ENCODE assay signal across 7 cellular contexts in genomic region chrX:56772675-56773521, GRCh38. TPM values are rescaled to one million over a fixed set of nuclear protein-coding genes. Genes with fewer than 3 reads are reported as not detected.
A peak's percentile ranks its signal among the peaks of the same experiment; 100 is the strongest.
DNase-seq lines count a peak whose midpoint lies in the region; ATAC-seq and TF ChIP-seq lines count a peak whose summit lies in the region.
"Not testable (repeated sequence)": the region's sequence is repeated elsewhere in the genome, so short reads cannot be mapped to it uniquely, and the experiment has no call there.

No MANE protein-coding gene starts in this region.

- not testable (repeated sequence) for H3K27ac ChIP-seq in lower lobe of right lung

- intact Hi-C loops in Right ventricle myocardium inferior (cut with DNase I); lower lobe of right lung (cut with DNase I): not testable (repeated sequence)

- not testable (repeated sequence) for TF ChIP-seq CTCF in lower lobe of right lung (IDR thresholded peaks at IDR 0.05)

- DNase-seq in Right ventricle myocardium inferior (ENCODE audit: missing footprints); lower lobe of right lung: not testable (repeated sequence)

- H3K27me3 ChIP-seq in lower lobe of right lung (ENCODE audit: low read depth) = not testable (repeated sequence)

- ATAC-seq in GM18517 (IDR thresholded peaks at IDR 0.05; ENCODE audit: unreplicated experiment) (peak; percentile 40), GM19351 (IDR thresholded peaks at IDR 0.05; ENCODE audit: unreplicated experiment) (peak; percentile 44), GM21723 (IDR thresholded peaks at IDR 0.05; ENCODE audit: unreplicated experiment) (peak; percentile 56), HG02970 (IDR thresholded peaks at IDR 0.05; ENCODE audit: low FRiP score, unreplicated experiment) (peak; percentile 40), HG03575 (IDR thresholded peaks at IDR 0.05; ENCODE audit: extremely low read depth, insufficient number of reproducible peaks, low FRiP score, unreplicated experiment) (peak; percentile 23), Right ventricle myocardium inferior (peak; percentile 3), lower lobe of right lung (peak; percentile 6 to 83)

- not testable (repeated sequence) for H3K9me3 ChIP-seq in lower lobe of right lung

- not testable (repeated sequence) for H3K4me1 ChIP-seq in lower lobe of right lung

- H3K4me3 ChIP-seq in lower lobe of right lung = not testable (repeated sequence)

- H3K36me3 ChIP-seq in lower lobe of right lung = not testable (repeated sequence)

RNA-seq across cellular contexts. Expression of gene NBDY, which starts 43.9 kb away (rescaled TPM):
- total RNA-seq in Right ventricle myocardium inferior = 21.4 TPM
- 37.5 TPM for total RNA-seq in lower lobe of right lung

Comparison
In these comparisons a context has a peak if more than half of its experiments do, and no peak if none do; other contexts are left out.
1. ATAC-seq: peak in every context shown above with its lines; median percentile 56 in GM21723; 44 in lower lobe of right lung; 44 in GM19351; 40 in GM18517; 40 in HG02970; 23 in HG03575; 3 in Right ventricle myocardium inferior.